Comparison of ENCODE assay signal across 1 cellular context in the genomic region with DNA sequence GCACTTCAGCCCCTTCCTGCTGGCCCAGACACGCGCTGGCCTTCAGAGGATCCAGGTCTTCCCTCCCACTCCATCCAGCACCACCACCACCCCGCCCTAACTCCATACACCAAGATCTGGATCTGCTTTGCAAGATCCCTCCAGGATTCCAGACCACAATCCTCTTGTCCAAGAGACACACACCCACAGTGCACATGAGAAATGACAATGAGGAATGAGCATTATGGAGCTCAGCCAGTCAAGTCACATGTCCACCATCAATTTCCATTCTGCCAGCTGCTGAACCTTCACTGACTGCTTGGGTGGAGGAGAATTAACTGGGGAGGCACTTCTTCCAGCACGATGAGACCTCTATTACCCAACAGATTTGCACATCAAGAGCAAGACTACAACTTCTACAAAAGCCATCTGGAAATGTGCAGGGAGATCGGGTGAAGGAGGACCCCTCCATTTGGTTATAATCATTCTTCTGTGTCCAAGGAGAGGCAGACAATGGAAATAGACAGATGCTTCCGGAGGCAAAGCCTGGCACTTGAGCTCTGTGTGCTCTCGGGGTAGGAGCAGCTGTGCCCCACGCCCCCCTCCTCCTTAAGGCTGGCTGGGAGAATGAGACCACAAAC.
TF ChIP-seq lines count a peak whose summit lies in the region.

No MANE protein-coding gene starts in this region.

TF ChIP-seq in K562, 482 proteins besides CTCF, POLR2A, EP300 and RAD21 (continued from another document and continues in another):
- TF ChIP-seq, protein P1, sequence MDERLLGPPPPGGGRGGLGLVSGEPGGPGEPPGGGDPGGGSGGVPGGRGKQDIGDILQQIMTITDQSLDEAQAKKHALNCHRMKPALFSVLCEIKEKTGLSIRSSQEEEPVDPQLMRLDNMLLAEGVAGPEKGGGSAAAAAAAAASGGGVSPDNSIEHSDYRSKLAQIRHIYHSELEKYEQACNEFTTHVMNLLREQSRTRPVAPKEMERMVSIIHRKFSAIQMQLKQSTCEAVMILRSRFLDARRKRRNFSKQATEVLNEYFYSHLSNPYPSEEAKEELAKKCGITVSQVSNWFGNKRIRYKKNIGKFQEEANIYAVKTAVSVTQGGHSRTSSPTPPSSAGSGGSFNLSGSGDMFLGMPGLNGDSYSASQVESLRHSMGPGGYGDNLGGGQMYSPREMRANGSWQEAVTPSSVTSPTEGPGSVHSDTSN (CRISPR knock-in tag; IDR thresholded peaks at IDR 0.05; ENCODE audit: low read depth), result no peak
- TF ChIP-seq, protein P1 (tag; conservative IDR thresholded peaks at IDR 0.05; ENCODE audit: low read depth), result peak; percentile 97
- TF ChIP-seq PHB (CRISPR knock-in tag; IDR thresholded peaks at IDR 0.05) (no peak), ZNF764 (CRISPR knock-in tag; IDR thresholded peaks at IDR 0.05; ENCODE audit: low read depth) (no peak), NCOA6 (IDR thresholded peaks at IDR 0.05) (no peak), RAD51 (IDR thresholded peaks at IDR 0.05; ENCODE audit: borderline replicate concordance, low read depth) (peak; percentile 56; the same call in 1 of the 2 replicates), RFX1 (IDR thresholded peaks at IDR 0.05) (no peak), MEIS2 (IDR thresholded peaks at IDR 0.05; ENCODE audit: partially characterized antibody) (peak; percentile 93), ZC3H4 (CRISPR knock-in tag; IDR thresholded peaks at IDR 0.05; ENCODE audit: borderline replicate concordance) (no peak), SRSF3 (IDR thresholded peaks at IDR 0.05; ENCODE audit: insufficient read depth, low read length) (no peak), JUND (IDR thresholded peaks at IDR 0.05; ENCODE audit: borderline replicate concordance, low read depth, low read length) (no peak), JUND (tag; IDR thresholded peaks at IDR 0.05; ENCODE audit: borderline replicate concordance, low read depth, low read length) (no peak), NFRKB (IDR thresholded peaks at IDR 0.05; ENCODE audit: low read depth) (no peak), EP400 (IDR thresholded peaks at IDR 0.05) (no peak), NR4A1 (CRISPR knock-in tag; IDR thresholded peaks at IDR 0.05) (no peak), NR4A1 (tag; IDR thresholded peaks at IDR 0.05) (no peak), KLF6 (CRISPR knock-in tag; IDR thresholded peaks at IDR 0.05; ENCODE audit: borderline replicate concordance) (no peak), SUPT5H (IDR thresholded peaks at IDR 0.05) (no peak), XRCC3 (IDR thresholded peaks at IDR 0.05) (no peak), FOXO4 (CRISPR knock-in tag; IDR thresholded peaks at IDR 0.05) (no peak), ZNF347 (CRISPR knock-in tag; IDR thresholded peaks at IDR 0.05; ENCODE audit: low read depth) (no peak), FOXP4 (CRISPR knock-in tag; IDR thresholded peaks at IDR 0.05; ENCODE audit: borderline replicate concordance) (no peak), TRIM28 (IDR thresholded peaks at IDR 0.05) (no peak), HDAC1 (IDR thresholded peaks at IDR 0.05) (no peak), ZNF785 (CRISPR knock-in tag; IDR thresholded peaks at IDR 0.05) (no peak), L3MBTL2 (IDR thresholded peaks at IDR 0.05) (peak; percentile 34; the same call in 1 of the 2 replicates), USF1 (CRISPR knock-in tag; IDR thresholded peaks at IDR 0.05) (0 out of 2 replicates have a peak, but pooled peaks have one; percentile 26), GATA2 (CRISPR knock-in tag; IDR thresholded peaks at IDR 0.05) (no peak), BRD9 (IDR thresholded peaks at IDR 0.05; ENCODE audit: low read depth, partially characterized antibody) (no peak), SNIP1 (IDR thresholded peaks at IDR 0.05; ENCODE audit: low read depth) (no peak), TCF7L2 (IDR thresholded peaks at IDR 0.05; ENCODE audit: low read depth, low read length) (no peak), BHLHE40 (IDR thresholded peaks at IDR 0.05; ENCODE audit: low read length) (peak; percentile 71; the same call in 1 of the 2 replicates), SMARCA4 (IDR thresholded peaks at IDR 0.05) (no peak), GATAD2B (IDR thresholded peaks at IDR 0.05; ENCODE audit: borderline replicate concordance) (no peak), ZKSCAN8 (CRISPR knock-in tag; IDR thresholded peaks at IDR 0.05) (no peak), ZNF232 (CRISPR knock-in tag; IDR thresholded peaks at IDR 0.05) (no peak), LARP7 (IDR thresholded peaks at IDR 0.05) (no peak), ZNF778 (CRISPR knock-in tag; IDR thresholded peaks at IDR 0.05) (no peak), TAF9B (IDR thresholded peaks at IDR 0.05; ENCODE audit: partially characterized antibody) (no peak)
- TF ChIP-seq, protein P2, sequence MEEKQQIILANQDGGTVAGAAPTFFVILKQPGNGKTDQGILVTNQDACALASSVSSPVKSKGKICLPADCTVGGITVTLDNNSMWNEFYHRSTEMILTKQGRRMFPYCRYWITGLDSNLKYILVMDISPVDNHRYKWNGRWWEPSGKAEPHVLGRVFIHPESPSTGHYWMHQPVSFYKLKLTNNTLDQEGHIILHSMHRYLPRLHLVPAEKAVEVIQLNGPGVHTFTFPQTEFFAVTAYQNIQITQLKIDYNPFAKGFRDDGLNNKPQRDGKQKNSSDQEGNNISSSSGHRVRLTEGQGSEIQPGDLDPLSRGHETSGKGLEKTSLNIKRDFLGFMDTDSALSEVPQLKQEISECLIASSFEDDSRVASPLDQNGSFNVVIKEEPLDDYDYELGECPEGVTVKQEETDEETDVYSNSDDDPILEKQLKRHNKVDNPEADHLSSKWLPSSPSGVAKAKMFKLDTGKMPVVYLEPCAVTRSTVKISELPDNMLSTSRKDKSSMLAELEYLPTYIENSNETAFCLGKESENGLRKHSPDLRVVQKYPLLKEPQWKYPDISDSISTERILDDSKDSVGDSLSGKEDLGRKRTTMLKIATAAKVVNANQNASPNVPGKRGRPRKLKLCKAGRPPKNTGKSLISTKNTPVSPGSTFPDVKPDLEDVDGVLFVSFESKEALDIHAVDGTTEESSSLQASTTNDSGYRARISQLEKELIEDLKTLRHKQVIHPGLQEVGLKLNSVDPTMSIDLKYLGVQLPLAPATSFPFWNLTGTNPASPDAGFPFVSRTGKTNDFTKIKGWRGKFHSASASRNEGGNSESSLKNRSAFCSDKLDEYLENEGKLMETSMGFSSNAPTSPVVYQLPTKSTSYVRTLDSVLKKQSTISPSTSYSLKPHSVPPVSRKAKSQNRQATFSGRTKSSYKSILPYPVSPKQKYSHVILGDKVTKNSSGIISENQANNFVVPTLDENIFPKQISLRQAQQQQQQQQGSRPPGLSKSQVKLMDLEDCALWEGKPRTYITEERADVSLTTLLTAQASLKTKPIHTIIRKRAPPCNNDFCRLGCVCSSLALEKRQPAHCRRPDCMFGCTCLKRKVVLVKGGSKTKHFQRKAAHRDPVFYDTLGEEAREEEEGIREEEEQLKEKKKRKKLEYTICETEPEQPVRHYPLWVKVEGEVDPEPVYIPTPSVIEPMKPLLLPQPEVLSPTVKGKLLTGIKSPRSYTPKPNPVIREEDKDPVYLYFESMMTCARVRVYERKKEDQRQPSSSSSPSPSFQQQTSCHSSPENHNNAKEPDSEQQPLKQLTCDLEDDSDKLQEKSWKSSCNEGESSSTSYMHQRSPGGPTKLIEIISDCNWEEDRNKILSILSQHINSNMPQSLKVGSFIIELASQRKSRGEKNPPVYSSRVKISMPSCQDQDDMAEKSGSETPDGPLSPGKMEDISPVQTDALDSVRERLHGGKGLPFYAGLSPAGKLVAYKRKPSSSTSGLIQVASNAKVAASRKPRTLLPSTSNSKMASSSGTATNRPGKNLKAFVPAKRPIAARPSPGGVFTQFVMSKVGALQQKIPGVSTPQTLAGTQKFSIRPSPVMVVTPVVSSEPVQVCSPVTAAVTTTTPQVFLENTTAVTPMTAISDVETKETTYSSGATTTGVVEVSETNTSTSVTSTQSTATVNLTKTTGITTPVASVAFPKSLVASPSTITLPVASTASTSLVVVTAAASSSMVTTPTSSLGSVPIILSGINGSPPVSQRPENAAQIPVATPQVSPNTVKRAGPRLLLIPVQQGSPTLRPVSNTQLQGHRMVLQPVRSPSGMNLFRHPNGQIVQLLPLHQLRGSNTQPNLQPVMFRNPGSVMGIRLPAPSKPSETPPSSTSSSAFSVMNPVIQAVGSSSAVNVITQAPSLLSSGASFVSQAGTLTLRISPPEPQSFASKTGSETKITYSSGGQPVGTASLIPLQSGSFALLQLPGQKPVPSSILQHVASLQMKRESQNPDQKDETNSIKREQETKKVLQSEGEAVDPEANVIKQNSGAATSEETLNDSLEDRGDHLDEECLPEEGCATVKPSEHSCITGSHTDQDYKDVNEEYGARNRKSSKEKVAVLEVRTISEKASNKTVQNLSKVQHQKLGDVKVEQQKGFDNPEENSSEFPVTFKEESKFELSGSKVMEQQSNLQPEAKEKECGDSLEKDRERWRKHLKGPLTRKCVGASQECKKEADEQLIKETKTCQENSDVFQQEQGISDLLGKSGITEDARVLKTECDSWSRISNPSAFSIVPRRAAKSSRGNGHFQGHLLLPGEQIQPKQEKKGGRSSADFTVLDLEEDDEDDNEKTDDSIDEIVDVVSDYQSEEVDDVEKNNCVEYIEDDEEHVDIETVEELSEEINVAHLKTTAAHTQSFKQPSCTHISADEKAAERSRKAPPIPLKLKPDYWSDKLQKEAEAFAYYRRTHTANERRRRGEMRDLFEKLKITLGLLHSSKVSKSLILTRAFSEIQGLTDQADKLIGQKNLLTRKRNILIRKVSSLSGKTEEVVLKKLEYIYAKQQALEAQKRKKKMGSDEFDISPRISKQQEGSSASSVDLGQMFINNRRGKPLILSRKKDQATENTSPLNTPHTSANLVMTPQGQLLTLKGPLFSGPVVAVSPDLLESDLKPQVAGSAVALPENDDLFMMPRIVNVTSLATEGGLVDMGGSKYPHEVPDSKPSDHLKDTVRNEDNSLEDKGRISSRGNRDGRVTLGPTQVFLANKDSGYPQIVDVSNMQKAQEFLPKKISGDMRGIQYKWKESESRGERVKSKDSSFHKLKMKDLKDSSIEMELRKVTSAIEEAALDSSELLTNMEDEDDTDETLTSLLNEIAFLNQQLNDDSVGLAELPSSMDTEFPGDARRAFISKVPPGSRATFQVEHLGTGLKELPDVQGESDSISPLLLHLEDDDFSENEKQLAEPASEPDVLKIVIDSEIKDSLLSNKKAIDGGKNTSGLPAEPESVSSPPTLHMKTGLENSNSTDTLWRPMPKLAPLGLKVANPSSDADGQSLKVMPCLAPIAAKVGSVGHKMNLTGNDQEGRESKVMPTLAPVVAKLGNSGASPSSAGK (IDR thresholded peaks at IDR 0.05), result peak; percentile 16; the same call in 1 of the 2 replicates
- TF ChIP-seq, protein P3, sequence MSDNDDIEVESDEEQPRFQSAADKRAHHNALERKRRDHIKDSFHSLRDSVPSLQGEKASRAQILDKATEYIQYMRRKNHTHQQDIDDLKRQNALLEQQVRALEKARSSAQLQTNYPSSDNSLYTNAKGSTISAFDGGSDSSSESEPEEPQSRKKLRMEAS (CRISPR knock-in tag; IDR thresholded peaks at IDR 0.05), result no peak
- TF ChIP-seq, protein P4, sequence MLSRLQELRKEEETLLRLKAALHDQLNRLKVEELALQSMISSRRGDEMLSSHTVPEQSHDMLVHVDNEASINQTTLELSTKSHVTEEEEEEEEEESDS (CRISPR knock-in tag; IDR thresholded peaks at IDR 0.05), result no peak
- TF ChIP-seq, protein P5, sequence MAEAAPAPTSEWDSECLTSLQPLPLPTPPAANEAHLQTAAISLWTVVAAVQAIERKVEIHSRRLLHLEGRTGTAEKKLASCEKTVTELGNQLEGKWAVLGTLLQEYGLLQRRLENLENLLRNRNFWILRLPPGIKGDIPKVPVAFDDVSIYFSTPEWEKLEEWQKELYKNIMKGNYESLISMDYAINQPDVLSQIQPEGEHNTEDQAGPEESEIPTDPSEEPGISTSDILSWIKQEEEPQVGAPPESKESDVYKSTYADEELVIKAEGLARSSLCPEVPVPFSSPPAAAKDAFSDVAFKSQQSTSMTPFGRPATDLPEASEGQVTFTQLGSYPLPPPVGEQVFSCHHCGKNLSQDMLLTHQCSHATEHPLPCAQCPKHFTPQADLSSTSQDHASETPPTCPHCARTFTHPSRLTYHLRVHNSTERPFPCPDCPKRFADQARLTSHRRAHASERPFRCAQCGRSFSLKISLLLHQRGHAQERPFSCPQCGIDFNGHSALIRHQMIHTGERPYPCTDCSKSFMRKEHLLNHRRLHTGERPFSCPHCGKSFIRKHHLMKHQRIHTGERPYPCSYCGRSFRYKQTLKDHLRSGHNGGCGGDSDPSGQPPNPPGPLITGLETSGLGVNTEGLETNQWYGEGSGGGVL (CRISPR knock-in tag; IDR thresholded peaks at IDR 0.05), result no peak
